ENCODE assay signal across 9 cellular contexts in the genomic region with DNA sequence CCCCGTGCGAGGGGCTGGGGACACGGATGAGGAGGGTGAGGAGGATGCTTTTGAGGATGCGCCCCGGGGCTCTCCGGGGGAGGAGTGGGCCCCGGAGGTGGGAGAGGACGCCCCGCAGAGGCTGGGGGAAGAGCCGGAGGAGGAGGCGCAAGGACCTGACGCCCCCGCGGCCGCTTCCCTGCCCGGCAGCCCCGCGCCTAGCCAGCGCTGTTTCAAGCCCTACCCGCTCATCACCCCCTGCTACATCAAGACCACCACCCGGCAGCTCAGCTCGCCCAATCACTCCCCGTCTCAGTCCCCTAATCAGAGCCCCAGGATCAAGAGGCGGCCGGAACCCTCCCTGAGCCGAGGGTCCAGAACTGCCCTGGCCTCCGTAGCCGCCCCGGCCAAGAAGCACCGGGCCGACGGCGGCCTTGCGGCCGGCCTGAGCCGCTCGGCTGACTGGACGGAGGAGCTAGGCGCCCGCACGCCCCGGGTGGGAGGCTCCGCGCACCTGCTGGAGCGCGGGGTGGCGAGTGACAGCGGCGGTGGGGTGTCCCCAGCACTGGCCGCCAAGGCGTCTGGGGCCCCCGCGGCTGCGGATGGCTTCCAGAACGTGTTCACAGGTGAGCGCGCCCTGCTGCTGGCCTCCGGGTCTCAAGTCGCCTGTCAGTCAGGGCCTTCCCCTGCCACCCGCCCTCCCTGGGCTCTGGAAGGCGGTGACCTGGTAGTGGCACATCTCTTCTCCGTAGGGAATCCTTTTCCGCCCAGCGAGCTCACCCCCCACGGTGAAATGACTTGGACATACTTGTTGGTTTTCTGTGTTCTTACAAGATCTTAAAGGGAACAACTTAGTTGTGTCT.
DNase-seq lines count a peak whose midpoint lies in the region; ATAC-seq lines count a peak whose summit lies in the region.
"Had no signal": no experiment of that assay in that cellular context is flagged by ENCODE, and none has a peak within 500 bp of the region (broad histone marks: within the 10 kb centered on the region; RNA-seq: fewer than 3 reads in every experiment).

No MANE protein-coding gene starts in this region.

- ATAC-seq in HG03045 (IDR thresholded peaks at IDR 0.05; ENCODE audit: unreplicated experiment), result no peak

- H3K27ac ChIP-seq in iPS-18a (ENCODE audit: low read length), result no peak overlapping the region
- no peak overlapping the region for H3K27ac ChIP-seq in stomach smooth muscle (ENCODE audit: low read length)

- H3K9me3 ChIP-seq in adipocyte (ENCODE audit: control insufficient read depth, low read length) (no peaks in the 10 kb centered on the region), iPS-18a (ENCODE audit: control insufficient read depth, low read depth, low read length) (no peaks in the 10 kb centered on the region), stomach smooth muscle (ENCODE audit: control insufficient read depth in 2 of 2, low read length in 2 of 2) (no peaks in the 10 kb centered on the region)

- H3K9ac ChIP-seq in adipocyte (ENCODE audit: low read length), result peak overlapping the region; percentile 83
- no peak overlapping the region for H3K9ac ChIP-seq in iPS-18a (ENCODE audit: low read length)
- H3K9ac ChIP-seq in stomach smooth muscle (ENCODE audit: low read length in 2 of 2), result peak overlapping the region; percentile 28 to 55

- peak overlapping the region; percentile 84 for H3K4me3 ChIP-seq in adipocyte (ENCODE audit: low read length)
- H3K4me3 ChIP-seq in iPS-18a (ENCODE audit: low read length), result peak overlapping the region; percentile 67
- H3K4me3 ChIP-seq in stomach smooth muscle (ENCODE audit: low read length in 2 of 2), result peak overlapping the region; percentile 66 to 77

- DNase-seq in NCI-H1436 (lab: John Stamatoyannopoulos, UW) (peak; percentile 24), NCI-H1436 treated with DMSO at 0.1 percent for 48 hours (lab: John Stamatoyannopoulos, UW) (no peak), adipocyte (ENCODE audit: low read depth) (peak; percentile 70), NOMO-1 treated with dmso at 0.1 percent for 144 hours (lab: John Stamatoyannopoulos, UW; ENCODE audit: unreplicated experiment) (no peak), OCI-M1 (lab: John Stamatoyannopoulos, UW) (no peak)
- DNase-seq: activated naive CD4-positive, alpha-beta T cell had no signal

- no peaks in the 10 kb centered on the region for H3K27me3 ChIP-seq in adipocyte (replicated peaks; ENCODE audit: control insufficient read depth, insufficient read depth, low read length)
- peaks cover 47% of the 10 kb centered on the region for H3K27me3 ChIP-seq in iPS-18a (ENCODE audit: control insufficient read depth, insufficient read depth, low read length)
- peaks cover 0 to 26% of the 10 kb centered on the region in 2 donors for H3K27me3 ChIP-seq in stomach smooth muscle (ENCODE audit: control insufficient read depth in 1 of 2, insufficient read depth in 2 of 2, low read length in 2 of 2)

- peaks cover 4% of the 10 kb centered on the region for H3K4me1 ChIP-seq in adipocyte (ENCODE audit: control insufficient read depth, insufficient read depth, low read length)
- peaks cover 10% of the 10 kb centered on the region for H3K4me1 ChIP-seq in iPS-18a (ENCODE audit: control insufficient read depth, low read depth, low read length)
- peaks cover 17% of the 10 kb centered on the region for H3K4me1 ChIP-seq in stomach smooth muscle (ENCODE audit: control insufficient read depth, insufficient read depth, low read length)

- no peaks in the 10 kb centered on the region for H3K36me3 ChIP-seq in adipocyte (ENCODE audit: control insufficient read depth, insufficient read depth, low read length, severe bottlenecking)
- H3K36me3 ChIP-seq in iPS-18a (ENCODE audit: control insufficient read depth, low read depth, low read length), result no peaks in the 10 kb centered on the region
- no peaks in the 10 kb centered on the region for H3K36me3 ChIP-seq in stomach smooth muscle (ENCODE audit: control insufficient read depth in 2 of 2, insufficient read depth in 2 of 2, low read length in 2 of 2)

Comparison
In these comparisons a context has a peak if more than half of its experiments do, and no peak if none do; other contexts are left out.
1. DNase-seq: peak in NCI-H1436 (single experiment) and adipocyte (single experiment); none in NCI-H1436 treated with DMSO at 0.1 percent for 48 hours (single experiment), NOMO-1 treated with dmso at 0.1 percent for 144 hours (single experiment) and OCI-M1 (single experiment).
2. Peak in every context shown above with its lines, with median percentiles within 50 percentile points of each other: H3K4me3 ChIP-seq.